5 cellular contexts compared by ENCODE assay signal in the genomic region with DNA sequence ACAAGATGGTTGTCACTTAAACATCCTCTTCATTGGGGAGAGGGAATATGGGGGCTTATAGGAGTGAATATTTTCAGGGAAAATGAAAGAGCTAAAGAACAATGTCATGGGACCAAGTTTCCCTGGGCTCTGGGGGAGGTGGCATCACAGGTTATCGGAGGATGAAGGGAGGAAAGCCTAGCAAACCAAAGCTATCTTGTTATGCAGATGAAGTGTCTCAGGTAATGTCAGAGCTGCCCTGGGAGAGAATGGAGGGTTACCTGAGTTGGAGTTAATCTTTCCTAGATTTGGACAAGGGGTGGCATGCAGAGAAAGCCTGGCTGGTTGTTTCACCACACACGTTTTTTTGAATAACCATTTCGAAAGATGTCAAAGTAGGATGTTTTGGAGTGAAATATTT.
"Had no signal": no experiment of that assay in that cellular context is flagged by ENCODE, and none has a peak within 500 bp of the region (broad histone marks: within the 10 kb centered on the region; RNA-seq: fewer than 3 reads in every experiment).

No MANE protein-coding gene starts in this region.

- DNase-seq: GOT3, IMR-90, KG1 had no signal

- ATAC-seq: K562 had no signal

- H3K4me1 ChIP-seq: HAP-1 had no signal

- H3K4me3 ChIP-seq: HAP-1, K562 had no signal

- H3K36me3 ChIP-seq: HAP-1 had no signal

- H3K9me3 ChIP-seq: HAP-1 had no signal
